ENCODE assay signal across 21 cellular contexts in genomic region chr3:98886525-98886924, GRCh38. TPM values are rescaled to one million over a fixed set of nuclear protein-coding genes. Genes with fewer than 3 reads are reported as not detected.
DNase-seq lines count a peak whose midpoint lies in the region; ATAC-seq and TF ChIP-seq lines count a peak whose summit lies in the region.
"Had no signal": no experiment of that assay in that cellular context is flagged by ENCODE, and none has a peak within 500 bp of the region (broad histone marks: within the 10 kb centered on the region; RNA-seq: fewer than 3 reads in every experiment).

No MANE protein-coding gene starts in this region.

- H3K27ac ChIP-seq in HCT116 (ENCODE audit: low read depth, low read length): peak overlapping the region; percentile 99
- no peak overlapping the region for H3K27ac ChIP-seq in fibroblast of lung (ENCODE audit: insufficient read depth, low read length)
- H3K27ac ChIP-seq in right cardiac atrium (ENCODE audit: low read length): no peak overlapping the region
- H3K27ac ChIP-seq: psoas muscle had no signal

- H3K27me3 ChIP-seq in HCT116 (ENCODE audit: insufficient read depth, low read length) (no peaks in the 10 kb centered on the region), fibroblast of lung (ENCODE audit: control insufficient read depth, insufficient read depth, low read length) (no peaks in the 10 kb centered on the region), skeletal muscle satellite cell (ENCODE audit: control insufficient read depth, insufficient read depth, low read length) (no peaks in the 10 kb centered on the region), right cardiac atrium (ENCODE audit: control insufficient read depth, insufficient read depth) (no peaks in the 10 kb centered on the region)

- 63% methylated on average over 2 of the region's 2 CpGs for WGBS in right cardiac atrium

- intact Hi-C loops in HCT116 (cut with micrococcal nuclease) (no loop called here), right cardiac atrium (cut with DNase I) (no loop called here)

- H4K20me1 ChIP-seq in HCT116 (ENCODE audit: insufficient read depth): peaks cover 84% of the 10 kb centered on the region
- no peaks in the 10 kb centered on the region for H4K20me1 ChIP-seq in fibroblast of lung (ENCODE audit: control insufficient read depth, extremely low read depth, insufficient read depth, low read length)

- no peak for TF ChIP-seq CTCF in HCT116 (IDR thresholded peaks at IDR 0.05 in 2 of 3, conservative IDR thresholded peaks at IDR 0.05 in 1 of 3; ENCODE audit: borderline replicate concordance in 1 of 3, insufficient read depth in 1 of 3, low read depth in 2 of 3, low read length in 2 of 3)
- TF ChIP-seq CTCF in fibroblast of lung (conservative IDR thresholded peaks at IDR 0.05 in 1 of 2, IDR thresholded peaks at IDR 0.05 in 1 of 2; ENCODE audit: low read depth in 1 of 2, low read length in 2 of 2): no peak

- H3K4me2 ChIP-seq in HCT116 (ENCODE audit: low read length) (peak overlapping the region; percentile 8; the same call in 1 of the 2 replicates), fibroblast of lung (ENCODE audit: extremely low read depth, insufficient read depth, low read length) (peak overlapping the region; percentile 60), skeletal muscle satellite cell (ENCODE audit: low read length) (peak overlapping the region; percentile 66)

- no peak for ATAC-seq in HCT116
- peak; percentile 9; the same call in 2 of the 3 replicates for ATAC-seq in SK-N-SH treated with all-trans-retinoic acid at 6 μM for 48 hours
- ATAC-seq in right cardiac atrium: no peak
- ATAC-seq: activated CD8-positive, alpha-beta memory T cell treated with anti-CD3 and anti-CD28 coated beads, Interleukin-2, amount 10 ng/mL, durations not matched to agents 7 days and 5 days; naive thymus-derived CD8-positive, alpha-beta T cell; psoas muscle; Right ventricle myocardium inferior; stimulated activated naive CD8-positive, alpha-beta T cell treated with anti-CD3 and anti-CD28 coated beads, Interleukin-15, amount 100 ng/mL, for 72 hours had no signal

- H3K36me3 ChIP-seq in HCT116 (ENCODE audit: control insufficient read depth in 1 of 2, insufficient read depth in 2 of 2, low read length in 2 of 2) (peaks cover 6 to 57% of the 10 kb centered on the region in 2 experiments; a peak in 3 of 4 replicates), fibroblast of lung (ENCODE audit: control insufficient read depth, insufficient read depth, low read length) (no peaks in the 10 kb centered on the region), skeletal muscle satellite cell (ENCODE audit: insufficient read depth, low read length) (peaks cover 47% of the 10 kb centered on the region)

- no TSS peak for BruUV-seq in HCT116 (replicated peaks; lab: Mats Ljungman, UMichigan)

- H2AFZ ChIP-seq in HCT116 (ENCODE audit: low read depth, low read length, poor library complexity, severe bottlenecking) (no peak overlapping the region), fibroblast of lung (ENCODE audit: low read length) (no peak overlapping the region)

- H3K9me2 ChIP-seq in HCT116 (ENCODE audit: insufficient read depth): no peaks in the 10 kb centered on the region

- CTCF ChIA-PET in HCT116 (lab: Charles Lee): no interaction called here

- H3K79me2 ChIP-seq in HCT116 (ENCODE audit: insufficient read depth, low read length) (peaks cover 100% of the 10 kb centered on the region), fibroblast of lung (ENCODE audit: control insufficient read depth, insufficient read depth, low read length) (peaks cover 98% of the 10 kb centered on the region)

- no peak for TF ChIP-seq RAD21 in HCT116 (IDR thresholded peaks at IDR 0.05; ENCODE audit: low read depth)

- no peak for TF ChIP-seq POLR2A in HCT116 (IDR thresholded peaks at IDR 0.05; ENCODE audit: borderline replicate concordance, extremely low read depth, insufficient read depth, insufficient read length)

- H3K4me3 ChIP-seq in HCT116 (replicated peaks in 1 of 2; ENCODE audit: low read depth in 1 of 2, low read length in 2 of 2) (no peak overlapping the region), fibroblast of lung (replicated peaks in 1 of 4; ENCODE audit: control extremely low read depth in 1 of 4, insufficient read depth in 1 of 4, low read depth in 3 of 4, low read length in 4 of 4) (no peak overlapping the region), skeletal muscle satellite cell (ENCODE audit: low read length) (peak overlapping the region; percentile 34), right cardiac atrium (ENCODE audit: low read length) (no peak overlapping the region)
- H3K4me3 ChIP-seq: psoas muscle had no signal

- DNase-seq in HCT116 (ENCODE audit: low read depth, low spot score) (no peak), fibroblast of lung (ENCODE audit: low read depth in 2 of 2) (no peak), right cardiac atrium (no peak)
- no peak for DNase-seq in stimulated activated CD4-positive, alpha-beta T cell treated with anti-CD3 and anti-CD28 coated beads, Interleukin-1b, Interleukin-23, amount 100 ng/mL, for 48 hours
- no peak for DNase-seq in activated T-cell treated with anti-CD3 and anti-CD28 coated beads, Interleukin-2, amount 50 U/mL, for 48 hours
- DNase-seq: activated CD4-positive, alpha-beta T cell treated with anti-CD3 and anti-CD28 coated beads for 4 hours; activated CD8-positive, alpha-beta memory T cell treated with anti-CD3 and anti-CD28 coated beads, Interleukin-2, amount 10 ng/mL, durations not matched to agents 7 days and 5 days; activated naive CD8-positive, alpha-beta T cell treated with anti-CD3 and anti-CD28 coated beads for 36 hours; AML-193; CD8-positive, alpha-beta memory T cell; mesendoderm; naive thymus-derived CD8-positive, alpha-beta T cell; NCI-H1092 treated with DMSO at 0.1 percent for 48 hours; NCI-H2081; NCI-H510A; psoas muscle; stimulated activated CD4-positive, alpha-beta T cell treated with anti-CD3 and anti-CD28 coated beads, Interleukin-4, amount 100 ng/mL, for 4 hours; stimulated activated naive CD8-positive, alpha-beta T cell treated with anti-CD3 and anti-CD28 coated beads, Interleukin-15, amount 100 ng/mL, for 72 hours had no signal

- H3K4me1 ChIP-seq in HCT116 (ENCODE audit: control insufficient read depth in 1 of 2, insufficient read depth in 2 of 2, low read length in 2 of 2) (peaks cover 70 to 91% of the 10 kb centered on the region in 2 experiments), fibroblast of lung (ENCODE audit: control insufficient read depth, extremely low read depth, insufficient read depth, low read length) (peaks cover 28% of the 10 kb centered on the region), skeletal muscle satellite cell (ENCODE audit: control insufficient read depth, insufficient read depth, low read length) (peaks cover 85% of the 10 kb centered on the region), right cardiac atrium (ENCODE audit: control insufficient read depth, insufficient read depth, low read length) (peaks cover 6% of the 10 kb centered on the region)

- H3K9me3 ChIP-seq in HCT116 (ENCODE audit: control insufficient read depth in 1 of 2, insufficient read depth in 1 of 2, low read depth in 1 of 2, low read length in 2 of 2): no peaks in the 10 kb centered on the region
- no peaks in the 10 kb centered on the region for H3K9me3 ChIP-seq in fibroblast of lung (ENCODE audit: control insufficient read depth, insufficient read depth, low read depth, low read length)
- H3K9me3 ChIP-seq in skeletal muscle satellite cell (replicated peaks; ENCODE audit: low read length): no peaks in the 10 kb centered on the region
- no peaks in the 10 kb centered on the region for H3K9me3 ChIP-seq in right cardiac atrium (ENCODE audit: control insufficient read depth, low read length)
- H3K9me3 ChIP-seq: psoas muscle had no signal

- RAD21 ChIA-PET in HCT116 (lab: Charles Lee; ENCODE audit: low non-redundant PET in 1 of 2, low total read pairs in 2 of 2, uncharacterized antibody in 2 of 2, unreplicated experiment in 2 of 2): no interaction called here

- POLR2A ChIA-PET in HCT116 (lab: Charles Lee): interaction anchor here (1.0 to 2.6 kb wide), 2 partner anchors 15 to 85 kb away, joined by 4 to 11 read pairs; partner anchors contain the start of gene DCBLD2

- H3K9ac ChIP-seq in HCT116 (ENCODE audit: low read length) (peak overlapping the region; percentile 22), fibroblast of lung (ENCODE audit: insufficient read depth, low read length) (no peak overlapping the region), skeletal muscle satellite cell (ENCODE audit: low read depth, low read length) (peak overlapping the region; percentile 9)

TF ChIP-seq in HCT116, 20 proteins besides CTCF, POLR2A, EP300 and RAD21 (continues in another document):
- TF ChIP-seq EZH2phosphoT487 (IDR thresholded peaks at IDR 0.05; ENCODE audit: borderline replicate concordance): no peak
- TF ChIP-seq ELF1 (IDR thresholded peaks at IDR 0.05; ENCODE audit: borderline replicate concordance, low read depth): no peak
- TF ChIP-seq TCF7L2 (IDR thresholded peaks at IDR 0.05; ENCODE audit: borderline replicate concordance, extremely low read depth, insufficient read depth, insufficient read length): no peak

TF ChIP-seq in SK-N-SH treated with all-trans-retinoic acid at 6 μM for 48 hours, 23 proteins besides CTCF, POLR2A, EP300 and RAD21:
- no peak for TF ChIP-seq ZNF70 (CRISPR knock-in tag; IDR thresholded peaks at IDR 0.05)
- TF ChIP-seq TCF4 (CRISPR knock-in tag; IDR thresholded peaks at IDR 0.05; ENCODE audit: borderline replicate concordance): peak; percentile 13; the same call in 1 of the 2 replicates

RNA-seq across cellular contexts. Expression of gene DCBLD2, which starts 15.0 kb away (rescaled TPM):
- total RNA-seq in HCT116 (2021; ENCODE audit: unreplicated experiment) (532 TPM), fibroblast of lung (69.9 and 98.1 TPM in 2 replicates), right cardiac atrium (10 to 100 TPM; 34.5 to 40.4 (median 36.5) TPM)
- polyA plus RNA-seq in HCT116 (2012): 106 and 160 TPM in 2 replicates
- polyA plus RNA-seq in fibroblast of lung (195 and 197 TPM in 2 replicates), right cardiac atrium (13.6 TPM)
- 69.3 and 83.6 TPM in 2 replicates for polyA plus RNA-seq in fibroblast of lung (2012)
- 43.5 and 86.6 TPM in 2 replicates for polyA minus RNA-seq in fibroblast of lung (ENCODE audit: low replicate concordance)
- 659 TPM in 2 replicates for total RNA-seq in skeletal muscle satellite cell (2012; rRNA removed)

Comparison
In these comparisons a context has a peak if more than half of its experiments do, and no peak if none do; other contexts are left out.
1. H3K4me2 ChIP-seq: peak in every context shown above with its lines; median percentile 66 in skeletal muscle satellite cell; 60 in fibroblast of lung; 8 in HCT116.